ENCODE assay signal across 2 cellular contexts in the genomic region with DNA sequence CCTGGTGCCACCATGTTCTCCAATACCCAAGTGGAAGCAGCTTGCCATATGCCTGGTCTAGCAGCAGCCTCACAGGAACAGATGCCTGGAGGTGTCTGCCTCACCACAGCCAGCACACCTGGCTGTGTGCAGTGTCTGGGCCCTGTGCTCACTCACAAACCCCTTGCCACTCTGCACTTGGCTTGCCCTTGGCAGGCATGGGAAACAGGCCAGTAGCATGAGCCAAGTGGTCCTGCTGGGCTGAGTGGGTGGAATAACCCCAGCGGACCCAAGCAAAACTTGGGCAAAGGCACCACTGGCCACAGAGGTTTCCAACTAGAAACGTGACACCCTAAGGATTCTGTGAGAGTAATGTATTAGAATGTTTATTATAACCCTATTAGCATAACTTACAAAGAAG.
TF ChIP-seq lines count a peak whose summit lies in the region.

No MANE protein-coding gene starts in this region.

TF ChIP-seq in Ishikawa, 13 proteins besides CTCF, POLR2A, EP300 and RAD21 (continued from another document):
- TF ChIP-seq, protein P1, sequence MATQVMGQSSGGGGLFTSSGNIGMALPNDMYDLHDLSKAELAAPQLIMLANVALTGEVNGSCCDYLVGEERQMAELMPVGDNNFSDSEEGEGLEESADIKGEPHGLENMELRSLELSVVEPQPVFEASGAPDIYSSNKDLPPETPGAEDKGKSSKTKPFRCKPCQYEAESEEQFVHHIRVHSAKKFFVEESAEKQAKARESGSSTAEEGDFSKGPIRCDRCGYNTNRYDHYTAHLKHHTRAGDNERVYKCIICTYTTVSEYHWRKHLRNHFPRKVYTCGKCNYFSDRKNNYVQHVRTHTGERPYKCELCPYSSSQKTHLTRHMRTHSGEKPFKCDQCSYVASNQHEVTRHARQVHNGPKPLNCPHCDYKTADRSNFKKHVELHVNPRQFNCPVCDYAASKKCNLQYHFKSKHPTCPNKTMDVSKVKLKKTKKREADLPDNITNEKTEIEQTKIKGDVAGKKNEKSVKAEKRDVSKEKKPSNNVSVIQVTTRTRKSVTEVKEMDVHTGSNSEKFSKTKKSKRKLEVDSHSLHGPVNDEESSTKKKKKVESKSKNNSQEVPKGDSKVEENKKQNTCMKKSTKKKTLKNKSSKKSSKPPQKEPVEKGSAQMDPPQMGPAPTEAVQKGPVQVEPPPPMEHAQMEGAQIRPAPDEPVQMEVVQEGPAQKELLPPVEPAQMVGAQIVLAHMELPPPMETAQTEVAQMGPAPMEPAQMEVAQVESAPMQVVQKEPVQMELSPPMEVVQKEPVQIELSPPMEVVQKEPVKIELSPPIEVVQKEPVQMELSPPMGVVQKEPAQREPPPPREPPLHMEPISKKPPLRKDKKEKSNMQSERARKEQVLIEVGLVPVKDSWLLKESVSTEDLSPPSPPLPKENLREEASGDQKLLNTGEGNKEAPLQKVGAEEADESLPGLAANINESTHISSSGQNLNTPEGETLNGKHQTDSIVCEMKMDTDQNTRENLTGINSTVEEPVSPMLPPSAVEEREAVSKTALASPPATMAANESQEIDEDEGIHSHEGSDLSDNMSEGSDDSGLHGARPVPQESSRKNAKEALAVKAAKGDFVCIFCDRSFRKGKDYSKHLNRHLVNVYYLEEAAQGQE (IDR thresholded peaks at IDR 0.05; ENCODE audit: low read depth): no peak
- peak; percentile 73 for TF ChIP-seq EGR1 (IDR thresholded peaks at IDR 0.05)

TF ChIP-seq in H1, 55 proteins besides CTCF, POLR2A, EP300 and RAD21 (continued from another document):
- TF ChIP-seq SP2 (IDR thresholded peaks at IDR 0.05; ENCODE audit: low read length): no peak
- TF ChIP-seq NRF1 (IDR thresholded peaks at IDR 0.05; ENCODE audit: low read depth, low read length): no peak
- TF ChIP-seq PHF8 (conservative IDR thresholded peaks at IDR 0.05; ENCODE audit: low read depth, low read length): no peak
- TF ChIP-seq ZNF274 (IDR thresholded peaks at IDR 0.05; ENCODE audit: borderline replicate concordance, extremely low read depth, low read length): no peak
- no peak for TF ChIP-seq CEBPB (IDR thresholded peaks at IDR 0.05; ENCODE audit: low read depth, low read length)
- TF ChIP-seq, protein P2, sequence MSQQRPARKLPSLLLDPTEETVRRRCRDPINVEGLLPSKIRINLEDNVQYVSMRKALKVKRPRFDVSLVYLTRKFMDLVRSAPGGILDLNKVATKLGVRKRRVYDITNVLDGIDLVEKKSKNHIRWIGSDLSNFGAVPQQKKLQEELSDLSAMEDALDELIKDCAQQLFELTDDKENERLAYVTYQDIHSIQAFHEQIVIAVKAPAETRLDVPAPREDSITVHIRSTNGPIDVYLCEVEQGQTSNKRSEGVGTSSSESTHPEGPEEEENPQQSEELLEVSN (IDR thresholded peaks at IDR 0.05): no peak
- TF ChIP-seq SP4 (IDR thresholded peaks at IDR 0.05; ENCODE audit: low read length): no peak
